11 cellular contexts compared by ENCODE assay signal in the genomic region with DNA sequence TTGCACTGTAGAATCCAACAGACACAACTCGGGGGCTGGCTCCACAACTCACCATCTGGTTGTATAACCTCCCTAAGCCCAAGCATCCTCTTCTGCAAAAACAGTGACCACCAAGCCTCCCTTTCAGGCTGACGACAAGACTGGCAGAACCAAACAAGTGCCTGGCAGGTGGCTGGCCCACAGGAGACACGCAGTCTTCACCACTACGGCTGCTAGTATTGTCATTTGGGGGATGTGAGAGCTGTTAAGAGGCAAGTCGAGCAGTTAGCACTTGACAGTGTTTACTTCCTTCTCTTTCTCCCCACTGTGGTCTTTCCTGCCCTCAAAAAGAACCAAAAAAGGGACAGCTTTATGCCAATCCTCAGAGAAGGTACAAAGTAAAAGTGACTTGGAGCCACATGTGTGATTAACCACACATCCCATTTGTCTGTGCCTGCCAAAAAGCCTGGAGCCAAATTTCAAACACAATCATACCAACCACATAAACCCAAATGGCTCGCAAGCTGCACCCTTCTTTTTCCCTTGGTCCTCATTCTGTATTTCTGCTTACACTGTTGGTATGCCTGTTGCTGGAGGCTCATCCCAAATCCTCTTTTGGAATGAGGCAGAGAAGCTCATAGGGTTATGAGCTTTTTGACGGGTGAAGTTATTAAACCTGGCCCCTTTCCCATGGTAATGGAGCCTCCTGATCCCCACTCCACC.
DNase-seq lines count a peak whose midpoint lies in the region; ATAC-seq, FAIRE-seq and TF ChIP-seq lines count a peak whose summit lies in the region.
"Had no signal": no experiment of that assay in that cellular context is flagged by ENCODE, and none has a peak within 500 bp of the region (broad histone marks: within the 10 kb centered on the region; RNA-seq: fewer than 3 reads in every experiment).

No MANE protein-coding gene starts in this region.

- H3K27ac Mint-ChIP-seq in stimulated activated effector memory CD8-positive, alpha-beta T cell treated with anti-CD3 and anti-CD28 coated beads, Interleukin-12 subunit alpha, Interleukin-12 subunit beta, amount 100 ng/mL, for 72 hours = peak overlapping the region; percentile 56

- H3K4me1 Mint-ChIP-seq in stimulated activated effector memory CD8-positive, alpha-beta T cell treated with anti-CD3 and anti-CD28 coated beads, Interleukin-12 subunit alpha, Interleukin-12 subunit beta, amount 100 ng/mL, for 72 hours = peaks cover 42% of the 10 kb centered on the region

- no peaks in the 10 kb centered on the region for H3K9me3 Mint-ChIP-seq in stimulated activated effector memory CD8-positive, alpha-beta T cell treated with anti-CD3 and anti-CD28 coated beads, Interleukin-12 subunit alpha, Interleukin-12 subunit beta, amount 100 ng/mL, for 72 hours

- WGBS in small intestine, 3 donors = 64 to 79% (median 77%) methylated on average over 7 of the region's 7 CpGs

- no peak overlapping the region for H3K4me3 ChIP-seq in small intestine (ENCODE audit: low read depth in 1 of 2, low read length in 2 of 2)

- no peaks in the 10 kb centered on the region for H3K9me3 ChIP-seq in small intestine (ENCODE audit: control insufficient read depth, low read depth)

- H3K27me3 ChIP-seq in foreskin keratinocyte = peaks cover 69% of the 10 kb centered on the region
- no peaks in the 10 kb centered on the region for H3K27me3 ChIP-seq in small intestine (ENCODE audit: control insufficient read depth in 2 of 2, insufficient read depth in 2 of 2, low read length in 2 of 2)

- DNase-seq in NCI-H748 (lab: John Stamatoyannopoulos, UW; ENCODE audit: unreplicated experiment) = peak; percentile 35
- DNase-seq in NCI-H748 treated with DMSO at 0.1 percent for 48 hours (lab: John Stamatoyannopoulos, UW) = no peak
- DNase-seq in SK-MEL-5 (ENCODE audit: low read depth, low spot score) = peak; percentile 10
- peak in 1 of 2 donors; percentile 31 for DNase-seq in foreskin keratinocyte
- no peak for DNase-seq in stimulated activated effector memory CD8-positive, alpha-beta T cell treated with anti-CD3 and anti-CD28 coated beads, Interleukin-12 subunit alpha, Interleukin-12 subunit beta, amount 100 ng/mL, for 72 hours (ENCODE audit: low spot score in 2 of 2)
- DNase-seq in NOMO-1 (lab: John Stamatoyannopoulos, UW; ENCODE audit: unreplicated experiment in 2 of 2) = no peak
- DNase-seq in small intestine = no peak
- DNase-seq in NCI-H2227 (lab: John Stamatoyannopoulos, UW; ENCODE audit: unreplicated experiment) = no peak
- DNase-seq: activated naive CD4-positive, alpha-beta T cell treated with anti-CD3 and anti-CD28 coated beads, Interleukin-2, amount 50 U/mL, for 16 hours; effector CD4-positive, alpha-beta T cell; substantia nigra had no signal

- no peak for TF ChIP-seq CTCF in foreskin keratinocyte (conservative IDR thresholded peaks at IDR 0.05)

- peaks cover 48% of the 10 kb centered on the region for H3K36me3 Mint-ChIP-seq in stimulated activated effector memory CD8-positive, alpha-beta T cell treated with anti-CD3 and anti-CD28 coated beads, Interleukin-12 subunit alpha, Interleukin-12 subunit beta, amount 100 ng/mL, for 72 hours

- in situ Hi-C loops in SK-MEL-5 (cut with HindIII; ENCODE audit: low pct_unique_long_range_greater_than_20kb, low sequenced_read_pairs) = no loop called here

- no peaks in the 10 kb centered on the region for H3K36me3 ChIP-seq in small intestine (ENCODE audit: control insufficient read depth in 2 of 2, insufficient read depth in 2 of 2, low read length in 2 of 2)

- H3K27ac ChIP-seq in foreskin keratinocyte = no peak overlapping the region
- H3K27ac ChIP-seq in small intestine (ENCODE audit: low read depth in 1 of 2, low read length in 1 of 2) = peak overlapping the region in 1 of 2 donors; percentile 22

- H3K4me3 Mint-ChIP-seq in stimulated activated effector memory CD8-positive, alpha-beta T cell treated with anti-CD3 and anti-CD28 coated beads, Interleukin-12 subunit alpha, Interleukin-12 subunit beta, amount 100 ng/mL, for 72 hours = peak overlapping the region; percentile 15

- peak; percentile 55 for ATAC-seq in foreskin keratinocyte
- ATAC-seq in stimulated activated effector memory CD8-positive, alpha-beta T cell treated with anti-CD3 and anti-CD28 coated beads, Interleukin-12 subunit alpha, Interleukin-12 subunit beta, amount 100 ng/mL, for 72 hours = peak; percentile 52

- H3K4me1 ChIP-seq in foreskin keratinocyte (peaks cover 10% of the 10 kb centered on the region), small intestine (ENCODE audit: control insufficient read depth in 2 of 2, insufficient read depth in 1 of 2, low read depth in 1 of 2, low read length in 1 of 2) (peaks cover 0 to 8% of the 10 kb centered on the region in 2 donors)

- no peak for FAIRE-seq in small intestine (lab: Jason Lieb, UNC)

Comparison
In these comparisons a context has a peak if more than half of its experiments do, and no peak if none do; other contexts are left out.
1. DNase-seq: peak in NCI-H748 (single experiment) and SK-MEL-5 (single experiment); none in NCI-H748 treated with DMSO at 0.1 percent for 48 hours (single experiment), stimulated activated effector memory CD8-positive, alpha-beta T cell treated with anti-CD3 and anti-CD28 coated beads, Interleukin-12 subunit alpha, Interleukin-12 subunit beta, amount 100 ng/mL, for 72 hours (0 of 2), NOMO-1 (0 of 2), small intestine (single experiment) and NCI-H2227 (single experiment).